10 cellular contexts compared by ENCODE assay signal in the genomic region with DNA sequence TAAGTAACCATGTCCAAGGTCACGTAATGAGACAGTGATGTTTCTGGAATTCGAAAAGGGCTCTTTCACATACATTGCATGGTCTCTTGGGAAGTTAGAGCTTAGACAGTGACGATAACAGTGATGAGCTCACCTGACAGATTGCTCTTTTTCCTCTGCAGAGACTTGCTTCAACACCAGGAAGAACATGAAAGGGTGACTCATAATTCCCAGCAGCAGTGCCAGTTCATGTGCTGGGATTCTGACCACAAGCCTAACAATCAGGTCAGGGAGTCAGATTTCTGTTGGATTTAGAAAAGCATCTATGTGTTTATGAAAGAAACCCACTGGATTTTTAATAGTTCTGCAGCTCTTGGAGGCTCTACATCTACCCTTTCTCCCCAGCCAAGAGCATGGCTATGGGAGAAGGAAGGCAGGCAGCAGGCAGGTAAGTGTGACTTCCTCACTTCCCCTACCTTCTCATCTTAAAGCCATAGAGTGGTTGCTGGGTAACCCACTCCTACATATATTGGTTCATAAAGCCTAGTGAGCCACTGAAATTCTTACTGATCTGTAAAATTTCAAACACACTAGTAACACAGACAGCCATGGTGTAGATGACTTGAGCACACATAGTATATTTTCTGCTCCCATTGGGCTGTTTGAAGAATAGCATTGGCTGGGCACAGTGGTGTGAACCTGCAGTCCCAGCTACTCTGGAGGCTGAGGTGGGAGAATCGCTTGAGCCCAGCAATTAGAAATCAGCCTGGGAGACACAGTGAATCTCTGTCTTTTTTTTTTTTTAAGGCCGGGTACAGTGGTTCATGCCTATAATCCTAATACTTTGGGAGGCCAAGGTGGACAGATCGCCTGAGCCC. TPM values are rescaled to one million over a fixed set of nuclear protein-coding genes. Genes with fewer than 3 reads are reported as not detected.
DNase-seq lines count a peak whose midpoint lies in the region; ATAC-seq and TF ChIP-seq lines count a peak whose summit lies in the region.
"Had no signal": no experiment of that assay in that cellular context is flagged by ENCODE, and none has a peak within 500 bp of the region (broad histone marks: within the 10 kb centered on the region; RNA-seq: fewer than 3 reads in every experiment).

No MANE protein-coding gene starts in this region.

- TF ChIP-seq CTCF in HEK293 (tag by site-specific recombination; IDR thresholded peaks at IDR 0.05) (no peak), WTC11 (IDR thresholded peaks at IDR 0.05) (no peak)

- ATAC-seq in WTC11, result no peak
- ATAC-seq in left colon, result peak; percentile 95
- no peak for ATAC-seq in HG03565 (IDR thresholded peaks at IDR 0.05; ENCODE audit: unreplicated experiment)
- ATAC-seq in GM21423 (IDR thresholded peaks at IDR 0.05; ENCODE audit: unreplicated experiment), result no peak

- H3K9me3 Mint-ChIP-seq in WTC11, result peaks cover 16% of the 10 kb centered on the region

- H3K36me3 ChIP-seq in HEK293 (ENCODE audit: control insufficient read depth in 2 of 2, insufficient read depth in 1 of 2, low read length in 2 of 2), result no peaks in the 10 kb centered on the region

- peaks cover 42% of the 10 kb centered on the region for H3K27me3 Mint-ChIP-seq in WTC11 (ENCODE audit: low read depth)

- H3K4me1 Mint-ChIP-seq in WTC11, result no peaks in the 10 kb centered on the region

- DNase-seq in AG08395 (ENCODE audit: low spot score) (peak; percentile 80), WTC11 (ENCODE audit: low spot score) (no peak), left colon (peak; percentile 46 to 76), DMS79 treated with DMSO at 0.1 percent for 48 hours (lab: John Stamatoyannopoulos, UW) (no peak), NCI-H345 treated with DMSO at 0.1 percent for 48 hours (lab: John Stamatoyannopoulos, UW; ENCODE audit: unreplicated experiment) (no peak)
- DNase-seq: dorsolateral prefrontal cortex, NCI-H82 had no signal

- H3K4me3 ChIP-seq in HEK293 (ENCODE audit: low read depth, low read length), result no peak overlapping the region
- H3K4me3 ChIP-seq: dorsolateral prefrontal cortex had no signal

- H3K27ac ChIP-seq in HEK293 (ENCODE audit: extremely low read depth, low read depth, low read length), result peak overlapping the region; percentile 7; the same call in 1 of the 2 replicates
- H3K27ac ChIP-seq: dorsolateral prefrontal cortex had no signal

- POLR2A ChIA-PET in HEK293 (lab: Yijun Ruan, JAX), result no interaction called here
- POLR2A ChIA-PET in WTC11 (lab: Charles Lee), result no interaction called here

- CTCF ChIA-PET in HEK293 (lab: Yijun Ruan, JAX) (interaction anchor here (0.9 kb wide), 1 partner anchor 46 kb away, joined by 3 read pairs; no protein-coding TSS in a partner anchor), WTC11 (lab: Charles Lee) (interaction anchor here (0.6 kb wide), 1 partner anchor 20 kb away, joined by 3 read pairs; no protein-coding TSS in a partner anchor)

- H3K9me3 ChIP-seq in HEK293 (ENCODE audit: control insufficient read depth, insufficient read depth, low read depth, low read length), result no peaks in the 10 kb centered on the region

- no peaks in the 10 kb centered on the region; the same call in 1 of the 2 replicates for H3K36me3 Mint-ChIP-seq in WTC11

- H3K27ac Mint-ChIP-seq in WTC11, result no peak overlapping the region

- peaks cover 4% of the 10 kb centered on the region; the same call in 1 of the 2 replicates for H3K4me1 ChIP-seq in HEK293 (ENCODE audit: control insufficient read depth, insufficient read depth, low read length)

- intact Hi-C loops in left colon (cut with DNase I, micrococcal nuclease), result no loop called here

- no peak overlapping the region for H3K4me3 Mint-ChIP-seq in WTC11

TF ChIP-seq in HEK293, 187 proteins besides CTCF, POLR2A, EP300 and RAD21 (continues in another document):
- TF ChIP-seq, protein P1, sequence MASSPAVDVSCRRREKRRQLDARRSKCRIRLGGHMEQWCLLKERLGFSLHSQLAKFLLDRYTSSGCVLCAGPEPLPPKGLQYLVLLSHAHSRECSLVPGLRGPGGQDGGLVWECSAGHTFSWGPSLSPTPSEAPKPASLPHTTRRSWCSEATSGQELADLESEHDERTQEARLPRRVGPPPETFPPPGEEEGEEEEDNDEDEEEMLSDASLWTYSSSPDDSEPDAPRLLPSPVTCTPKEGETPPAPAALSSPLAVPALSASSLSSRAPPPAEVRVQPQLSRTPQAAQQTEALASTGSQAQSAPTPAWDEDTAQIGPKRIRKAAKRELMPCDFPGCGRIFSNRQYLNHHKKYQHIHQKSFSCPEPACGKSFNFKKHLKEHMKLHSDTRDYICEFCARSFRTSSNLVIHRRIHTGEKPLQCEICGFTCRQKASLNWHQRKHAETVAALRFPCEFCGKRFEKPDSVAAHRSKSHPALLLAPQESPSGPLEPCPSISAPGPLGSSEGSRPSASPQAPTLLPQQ (tag by site-specific recombination; IDR thresholded peaks at IDR 0.05), result 0 out of 2 replicates have a peak, but pooled peaks have one; percentile 41
- TF ChIP-seq ZNF335 (tag by site-specific recombination; conservative IDR thresholded peaks at IDR 0.05) (0 out of 2 replicates have a peak, but pooled peaks have one; percentile 31), BCL11A (tag by site-specific recombination; IDR thresholded peaks at IDR 0.05; ENCODE audit: low read depth) (0 out of 2 replicates have a peak, but pooled peaks have one; percentile 32), ZNF175 (tag by site-specific recombination; IDR thresholded peaks at IDR 0.05) (no peak), ZNF843 (tag by site-specific recombination; IDR thresholded peaks at IDR 0.05) (peak; percentile 81), ZBTB21 (tag by site-specific recombination; IDR thresholded peaks at IDR 0.05) (peak; percentile 66), SP7 (tag by site-specific recombination; IDR thresholded peaks at IDR 0.05) (peak; percentile 70), ZNF629 (tag by site-specific recombination; IDR thresholded peaks at IDR 0.05) (peak; percentile 87), ZNF701 (tag by site-specific recombination; IDR thresholded peaks at IDR 0.05) (no peak)

TF ChIP-seq in WTC11, 78 proteins besides CTCF, POLR2A, EP300 and RAD21:
- TF ChIP-seq GABPB1 (CRISPR knock-in tag; IDR thresholded peaks at IDR 0.05) (peak; percentile 95), CREM (CRISPR knock-in tag; IDR thresholded peaks at IDR 0.05) (no peak)
TF ChIP-seq in WTC11: peak in this region for 1.

RNA-seq across cellular contexts. Expression of a gene that starts 44.4 kb away (rescaled TPM):
- total RNA-seq in WTC11 (2021) (51.4 to 56.9 TPM (median 55.0 TPM) in 3 replicates), left colon (100 to 1,000 TPM; 155 to 190 TPM)

Comparison
In these comparisons a context has a peak if more than half of its experiments do, and no peak if none do; other contexts are left out.
1. DNase-seq: peak in AG08395 (single experiment) and left colon (2 of 2); none in WTC11 (single experiment), DMS79 treated with DMSO at 0.1 percent for 48 hours (single experiment) and NCI-H345 treated with DMSO at 0.1 percent for 48 hours (single experiment).